In the genomic region with DNA sequence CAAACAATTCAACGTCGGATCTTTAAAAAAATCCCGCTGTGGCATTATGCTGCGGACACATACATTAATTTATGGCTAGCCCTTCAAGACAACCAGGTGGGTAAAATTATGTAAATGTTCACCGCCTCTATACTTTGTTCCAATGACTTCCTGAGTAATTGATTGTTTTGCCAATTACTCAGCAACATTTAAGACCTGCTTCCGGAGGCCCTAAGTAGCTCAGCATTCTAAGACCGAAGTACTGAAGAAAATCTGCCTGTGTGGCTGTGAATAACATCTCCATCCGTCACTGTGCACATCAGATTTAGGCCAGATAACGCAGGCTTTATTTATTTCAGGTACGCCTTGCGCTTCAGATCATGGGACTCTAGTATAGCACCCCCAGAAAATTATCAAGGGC, we compare ENCODE assay signal across 9 cellular contexts. TPM values are rescaled to one million over a fixed set of nuclear protein-coding genes. Genes with fewer than 3 reads are reported as not detected.
A peak's percentile ranks its signal among the peaks of the same experiment; 100 is the strongest.
DNase-seq lines count a peak whose midpoint lies in the region; ATAC-seq and TF ChIP-seq lines count a peak whose summit lies in the region.
"Had no signal": no experiment of that assay in that cellular context is flagged by ENCODE, and none has a peak within 500 bp of the region (broad histone marks: within the 10 kb centered on the region; RNA-seq: fewer than 3 reads in every experiment).

No MANE protein-coding gene starts in this region.

- no peak overlapping the region for H3K9ac ChIP-seq in colonic mucosa (ENCODE audit: low read depth in 2 of 2, low read length in 2 of 2)

- TF ChIP-seq CTCF in A673 (conservative IDR thresholded peaks at IDR 0.05; ENCODE audit: low read depth, low read length) (no peak), tibial nerve (IDR thresholded peaks at IDR 0.05) (no peak), colonic mucosa (IDR thresholded peaks at IDR 0.05) (no peak)

- intact Hi-C loops in A673 (cut with micrococcal nuclease; ENCODE audit: unreplicated experiment), result no loop called here
- intact Hi-C loops in colonic mucosa (cut with DNase I), result loop anchor here (5.0 kb wide), 1 partner anchor 320 kb away; a partner anchor contains a TSS
- intact Hi-C loops in left ventricle myocardium superior (cut with micrococcal nuclease), result no loop called here

- H3K4me1 ChIP-seq in A673 (ENCODE audit: insufficient read depth, low read length, poor library complexity, severe bottlenecking), result peaks cover 13% of the 10 kb centered on the region
- peaks cover 0 to 5% (median 0%) of the 10 kb centered on the region in 4 donors for H3K4me1 ChIP-seq in tibial nerve
- H3K4me1 ChIP-seq in colonic mucosa, result no peaks in the 10 kb centered on the region

- TF ChIP-seq EP300 in tibial nerve (IDR thresholded peaks at IDR 0.05), result no peak

- WGBS in tibial nerve, 2 donors, result 64 to 69% methylated on average over 11 of the region's 11 CpGs

- H3K27ac ChIP-seq in A673 (ENCODE audit: low read depth, low read length, poor library complexity, severe bottlenecking) (peak overlapping the region; percentile 4), tibial nerve (peak overlapping the region in 1 of 4 donors; percentile 62), colonic mucosa (no peak overlapping the region)

- H3K9me3 ChIP-seq in A673 (ENCODE audit: low read depth, low read length, poor library complexity, severe bottlenecking) (no peaks in the 10 kb centered on the region), tibial nerve (peaks cover 0 to 7% (median 0%) of the 10 kb centered on the region in 4 donors), colonic mucosa (no peaks in the 10 kb centered on the region)

- H3K4me3 ChIP-seq in A673 (ENCODE audit: low read depth, low read length, poor library complexity, severe bottlenecking) (no peak overlapping the region), tibial nerve (no peak overlapping the region), colonic mucosa (no peak overlapping the region)

- BruUV-seq in A673 (replicated peaks; lab: Mats Ljungman, UMichigan), result no TSS peak

- CTCF ChIA-PET in A673 (lab: Charles Lee), result no interaction called here

- peaks cover 21% of the 10 kb centered on the region for H3K4me1 Mint-ChIP-seq in activated T-helper 17 cell treated with anti-CD3 and anti-CD28 coated beads, Interleukin-2, amount 50 U/mL, for 72 hours

- H3K36me3 Mint-ChIP-seq in activated T-helper 17 cell treated with anti-CD3 and anti-CD28 coated beads, Interleukin-2, amount 50 U/mL, for 72 hours (ENCODE audit: low read depth), result no peaks in the 10 kb centered on the region

- DNase-seq in A673 (ENCODE audit: low spot score) (peak; percentile 62), tibial nerve (ENCODE audit: low spot score in 2 of 2) (no peak), NCI-H2107 (lab: John Stamatoyannopoulos, UW) (no peak), colonic mucosa (no peak), left ventricle myocardium superior (no peak)

- ATAC-seq in GM18873 (IDR thresholded peaks at IDR 0.05; ENCODE audit: low FRiP score, unreplicated experiment), result peak; percentile 32
- ATAC-seq in HG03196 (IDR thresholded peaks at IDR 0.05; ENCODE audit: unreplicated experiment), result peak; percentile 34
- ATAC-seq in activated T-helper 17 cell treated with anti-CD3 and anti-CD28 coated beads, Interleukin-2, amount 50 U/mL, for 72 hours (replicated peaks), result peak; percentile 55
- ATAC-seq in left ventricle myocardium superior, result no peak

- peak overlapping the region; percentile 90 for H3K4me3 Mint-ChIP-seq in activated T-helper 17 cell treated with anti-CD3 and anti-CD28 coated beads, Interleukin-2, amount 50 U/mL, for 72 hours

- peak overlapping the region; percentile 92 for H3K27ac Mint-ChIP-seq in activated T-helper 17 cell treated with anti-CD3 and anti-CD28 coated beads, Interleukin-2, amount 50 U/mL, for 72 hours

- H3K9me3 Mint-ChIP-seq in activated T-helper 17 cell treated with anti-CD3 and anti-CD28 coated beads, Interleukin-2, amount 50 U/mL, for 72 hours, result no peaks in the 10 kb centered on the region

- H3K27me3 Mint-ChIP-seq in activated T-helper 17 cell treated with anti-CD3 and anti-CD28 coated beads, Interleukin-2, amount 50 U/mL, for 72 hours, result no peaks in the 10 kb centered on the region

- POLR2A ChIA-PET in A673 (lab: Charles Lee; ENCODE audit: low non-redundant PET), result interaction anchor here (0.7 kb wide), 1 partner anchor 325 kb away, joined by 3 read pairs; no protein-coding TSS in a partner anchor

- H3K36me3 ChIP-seq in A673 (ENCODE audit: insufficient read depth, low read length, poor library complexity, severe bottlenecking), result no peaks in the 10 kb centered on the region
- peaks cover 0 to 2% (median 0%) of the 10 kb centered on the region in 3 donors for H3K36me3 ChIP-seq in tibial nerve
- H3K36me3 ChIP-seq in colonic mucosa, result no peaks in the 10 kb centered on the region

- no peaks in the 10 kb centered on the region for H3K27me3 ChIP-seq in A673 (replicated peaks; ENCODE audit: insufficient read depth, low read depth, low read length, poor library complexity)
- H3K27me3 ChIP-seq in tibial nerve, result no peaks in the 10 kb centered on the region
- H3K27me3 ChIP-seq in colonic mucosa, result no peaks in the 10 kb centered on the region

- no peak for TF ChIP-seq POLR2A in tibial nerve (IDR thresholded peaks at IDR 0.05)

RNA-seq across cellular contexts. Expression of a gene that starts 23.3 kb away (rescaled TPM):
- total RNA-seq in A673 (2021) (31.1 and 48.3 TPM in 2 replicates), tibial nerve (10 to 100 TPM; 15.3 to 50.4 (median 38.5) TPM), colonic mucosa (100 to 1,000 TPM in 1 of 2 donors, 10 to 100 TPM in 1; 54.7 to 102 TPM), left ventricle myocardium superior (26.0 TPM)
- total RNA-seq in activated T-helper 17 cell treated with anti-CD3 and anti-CD28 coated beads, Interleukin-2, amount 50 U/mL, for 72 hours, result 1 to 10 TPM; 3.2 to 4.3 TPM

RNA-seq across cellular contexts. Expression of a gene that starts 39.3 kb away (rescaled TPM):
- total RNA-seq in A673 (2021), result not detected in 2 replicates
- total RNA-seq in activated T-helper 17 cell treated with anti-CD3 and anti-CD28 coated beads, Interleukin-2, amount 50 U/mL, for 72 hours, result 100 to 1,000 TPM; 137 to 173 TPM
- 1 to 10 TPM; 1.1 to 1.5 (median 1.3) TPM for total RNA-seq in tibial nerve
- total RNA-seq in colonic mucosa, result 1 to 10 TPM; 2.3 to 3.7 TPM
- 0.87 TPM for total RNA-seq in left ventricle myocardium superior
- total RNA-seq: epithelial cell of proximal tubule had no signal

RNA-seq across cellular contexts. Expression of a gene that starts 43.5 kb away (rescaled TPM):
- not detected in 2 replicates for total RNA-seq in A673 (2021)
- 10 to 100 TPM; 15.9 to 23.5 TPM for total RNA-seq in activated T-helper 17 cell treated with anti-CD3 and anti-CD28 coated beads, Interleukin-2, amount 50 U/mL, for 72 hours
- total RNA-seq in tibial nerve, result 1 to 10 TPM in 1 of 4 donors, under 1 TPM in 3; 0.20 to 2.8 (median 0.61) TPM
- total RNA-seq in colonic mucosa, result 1 to 10 TPM; 1.7 TPM
- 0.74 TPM for total RNA-seq in left ventricle myocardium superior
- total RNA-seq: epithelial cell of proximal tubule had no signal

Comparison
In these comparisons a context has a peak if more than half of its experiments do, and no peak if none do; other contexts are left out.
1. RNA of a gene that starts 39.3 kb away (total RNA-seq): 137 to 173 TPM in activated T-helper 17 cell treated with anti-CD3 and anti-CD28 coated beads, Interleukin-2, amount 50 U/mL, for 72 hours; 2.3 to 3.7 TPM in colonic mucosa, 1.1 to 1.5 TPM in tibial nerve, 0.87 TPM in left ventricle myocardium superior (single experiment) and not detected in A673; every median in the first group is over 10 times any median in the second.